In genomic region chr5:172427202-172427601, GRCh38 we compare ENCODE assay signal across 19 cellular contexts.
"Had no signal": no experiment of that assay in that cellular context is flagged by ENCODE, and none has a peak within 500 bp of the region (broad histone marks: within the 10 kb centered on the region; RNA-seq: fewer than 3 reads in every experiment).

No MANE protein-coding gene starts in this region.

- ATAC-seq: activated CD8-positive, alpha-beta memory T cell treated with anti-CD3 and anti-CD28 coated beads, Interleukin-2, amount 10 ng/mL, durations not matched to agents 7 days and 5 days; foreskin keratinocyte; heart right ventricle; left colon; naive thymus-derived CD4-positive, alpha-beta T cell; SK-N-SH treated with all-trans-retinoic acid at 6 μM for 48 hours; stimulated activated naive CD8-positive, alpha-beta T cell treated with anti-CD3 and anti-CD28 coated beads, Interleukin-15, Interleukin-2, amounts not matched to agents 100 U/mL and 50 U/mL, for 24 hours had no signal

- H3K4me3 Mint-ChIP-seq: activated CD8-positive, alpha-beta memory T cell treated with anti-CD3 and anti-CD28 coated beads, Interleukin-2, amount 10 ng/mL, durations not matched to agents 7 days and 5 days; activated naive CD4-positive, alpha-beta T cell treated with anti-CD3 and anti-CD28 coated beads, Interleukin-2, amount 10 ng/mL, durations not matched to agents 7 days and 5 days; naive thymus-derived CD4-positive, alpha-beta T cell had no signal

- H3K36me3 Mint-ChIP-seq: activated CD8-positive, alpha-beta memory T cell treated with anti-CD3 and anti-CD28 coated beads, Interleukin-2, amount 10 ng/mL, durations not matched to agents 7 days and 5 days; activated naive CD4-positive, alpha-beta T cell treated with anti-CD3 and anti-CD28 coated beads, Interleukin-2, amount 10 ng/mL, durations not matched to agents 7 days and 5 days; naive thymus-derived CD4-positive, alpha-beta T cell had no signal

- H3K27ac Mint-ChIP-seq: activated CD8-positive, alpha-beta memory T cell treated with anti-CD3 and anti-CD28 coated beads, Interleukin-2, amount 10 ng/mL, durations not matched to agents 7 days and 5 days; activated naive CD4-positive, alpha-beta T cell treated with anti-CD3 and anti-CD28 coated beads, Interleukin-2, amount 10 ng/mL, durations not matched to agents 7 days and 5 days; naive thymus-derived CD4-positive, alpha-beta T cell had no signal

- H3K9me3 Mint-ChIP-seq: activated naive CD4-positive, alpha-beta T cell treated with anti-CD3 and anti-CD28 coated beads, Interleukin-2, amount 10 ng/mL, durations not matched to agents 7 days and 5 days; naive thymus-derived CD4-positive, alpha-beta T cell had no signal

- H3K4me1 ChIP-seq: colonic mucosa, foreskin keratinocyte had no signal

- H3K27me3 ChIP-seq: adrenal gland, colonic mucosa, foreskin keratinocyte, heart right ventricle had no signal

- H3K36me3 ChIP-seq: adrenal gland, colonic mucosa had no signal

- H3K4me1 Mint-ChIP-seq: activated CD8-positive, alpha-beta memory T cell treated with anti-CD3 and anti-CD28 coated beads, Interleukin-2, amount 10 ng/mL, durations not matched to agents 7 days and 5 days; activated naive CD4-positive, alpha-beta T cell treated with anti-CD3 and anti-CD28 coated beads, Interleukin-2, amount 10 ng/mL, durations not matched to agents 7 days and 5 days had no signal

- H3K27ac ChIP-seq: colonic mucosa, foreskin keratinocyte, thoracic aorta had no signal

- H3K4me3 ChIP-seq: adrenal gland, colonic mucosa, heart right ventricle, thoracic aorta had no signal

- DNase-seq: activated CD4-positive, alpha-beta T cell treated with anti-CD3 and anti-CD28 coated beads, Interleukin-2, amount 50 U/mL, for 48 hours; activated CD4-positive, CD25-positive, alpha-beta regulatory T cell treated with anti-CD3 and anti-CD28 coated beads, Interleukin-2, amount 50 U/mL, for 72 hours; activated CD8-positive, alpha-beta memory T cell treated with anti-CD3 and anti-CD28 coated beads, Interleukin-2, amount 10 ng/mL, durations not matched to agents 7 days and 5 days; activated naive CD4-positive, alpha-beta T cell treated with anti-CD3 and anti-CD28 coated beads, Interleukin-2, amount 10 ng/mL, durations not matched to agents 7 days and 5 days; activated T-cell treated with anti-CD3 and anti-CD28 coated beads, Interleukin-2, amount 50 U/mL, for 1 hour; adrenal gland; central memory CD4-positive, alpha-beta T cell; colonic mucosa; foreskin keratinocyte; heart right ventricle; left colon; naive thymus-derived CD4-positive, alpha-beta T cell; SHP77 treated with DMSO at 0.1 percent for 48 hours; stimulated activated CD4-positive, alpha-beta T cell treated with anti-CD3 and anti-CD28 coated beads, Interleukin-15, amount 100 ng/mL, for 24 hours; stimulated activated naive CD8-positive, alpha-beta T cell treated with anti-CD3 and anti-CD28 coated beads, Interleukin-15, Interleukin-2, amounts not matched to agents 100 U/mL and 50 U/mL, for 24 hours; T-helper 1 cell; T1000 had no signal

- H3K9me3 ChIP-seq: adrenal gland, colonic mucosa, heart right ventricle, thoracic aorta had no signal
